In genomic region chr1:205948000-205948399, GRCh38 we compare ENCODE assay signal across 1 cellular context.
TF ChIP-seq lines count a peak whose summit lies in the region.

No MANE protein-coding gene starts in this region.

TF ChIP-seq in GM12878, 131 proteins besides CTCF, POLR2A, EP300 and RAD21:
- TF ChIP-seq SPI1 (IDR thresholded peaks at IDR 0.05; ENCODE audit: borderline replicate concordance, insufficient read depth, low read depth, low read length) (peak; percentile 52; the same call in 1 of the 2 replicates), PKNOX1 (IDR thresholded peaks at IDR 0.05) (no peak), ZNF207 (IDR thresholded peaks at IDR 0.05; ENCODE audit: borderline replicate concordance) (no peak)
